ENCODE assay signal across 18 cellular contexts in genomic region chr16:65698943-65699342, GRCh38.
DNase-seq lines count a peak whose midpoint lies in the region; ATAC-seq and TF ChIP-seq lines count a peak whose summit lies in the region.
"Had no signal": no experiment of that assay in that cellular context is flagged by ENCODE, and none has a peak within 500 bp of the region (broad histone marks: within the 10 kb centered on the region; RNA-seq: fewer than 3 reads in every experiment).

No MANE protein-coding gene starts in this region.

- ATAC-seq in GM19324 (IDR thresholded peaks at IDR 0.05; ENCODE audit: low FRiP score, unreplicated experiment) (no peak), GM18519 (IDR thresholded peaks at IDR 0.05; ENCODE audit: low FRiP score, unreplicated experiment) (no peak)
- ATAC-seq: gastrocnemius medialis had no signal

- DNase-seq in AG10803 (ENCODE audit: low read depth), result peak; percentile 54
- peak; percentile 80 for DNase-seq in RPMI7951 (ENCODE audit: low read depth)
- peak; percentile 54 for DNase-seq in fibroblast of pulmonary artery (ENCODE audit: low read depth)
- peak in 4 of 5 donors; percentile 27 to 45 (median 34) for DNase-seq in ovary
- no peak for DNase-seq in NCI-H2196 treated with DMSO at 0.1 percent for 48 hours (lab: John Stamatoyannopoulos, UW; ENCODE audit: unreplicated experiment)
- DNase-seq in mucosa of gallbladder (ENCODE audit: low spot score), result no peak
- DNase-seq: activated CD4-positive, alpha-beta T cell treated with anti-CD3 and anti-CD28 coated beads, Interleukin-2, amount 50 U/mL, for 48 hours; activated naive CD8-positive, alpha-beta T cell treated with anti-CD3 and anti-CD28 coated beads, Interleukin-2, amount 10 ng/mL, durations not matched to agents 7 days and 5 days; activated T-cell treated with anti-CD3 and anti-CD28 coated beads, Interleukin-2, amount 50 U/mL, for 1 hour; AML-193; gastrocnemius medialis; GF-D8; naive B cell; NCI-H187; NCI-H526 treated with DMSO at 0.1 percent for 48 hours; PC-9 had no signal

- no peak for TF ChIP-seq POLR2A in ovary (IDR thresholded peaks at IDR 0.05)

- no peaks in the 10 kb centered on the region for H3K27me3 ChIP-seq in ovary
- H3K27me3 ChIP-seq: gastrocnemius medialis had no signal

- WGBS in ovary, 3 donors, result 6 to 10% (median 6%) methylated on average over 4 of the region's 4 CpGs

- TF ChIP-seq CTCF in AG10803 (conservative IDR thresholded peaks at IDR 0.05; ENCODE audit: low read length) (no peak; the same call in 1 of the 2 replicates), fibroblast of pulmonary artery (IDR thresholded peaks at IDR 0.05; ENCODE audit: low read length, missing control alignments) (no peak), ovary (IDR thresholded peaks at IDR 0.05) (no peak)

- peak overlapping the region in 1 of 2 donors; percentile 63 for H3K27ac ChIP-seq in ovary
- H3K27ac ChIP-seq: gastrocnemius medialis, PC-9 had no signal

- H3K36me3 ChIP-seq in ovary, result no peaks in the 10 kb centered on the region
- H3K36me3 ChIP-seq: gastrocnemius medialis had no signal

- H3K9me3 ChIP-seq in ovary, result no peaks in the 10 kb centered on the region
- H3K9me3 ChIP-seq: gastrocnemius medialis had no signal

- TF ChIP-seq EP300 in ovary (IDR thresholded peaks at IDR 0.05), result no peak

- H3K4me1 ChIP-seq in ovary (ENCODE audit: insufficient read depth), result peaks cover 5% of the 10 kb centered on the region
- H3K4me1 ChIP-seq: gastrocnemius medialis had no signal

- intact Hi-C loops in ovary (cut with DNase I), result no loop called here

- H3K4me3 ChIP-seq in AG10803 (ENCODE audit: low read length) (no peak overlapping the region), fibroblast of pulmonary artery (replicated peaks; ENCODE audit: low read depth, low read length) (no peak overlapping the region), ovary (no peak overlapping the region)
- H3K4me3 ChIP-seq: gastrocnemius medialis, PC-9 had no signal

Comparison
In these comparisons a context has a peak if more than half of its experiments do, and no peak if none do; other contexts are left out.
1. DNase-seq: peak in AG10803 (single experiment), RPMI7951 (single experiment), fibroblast of pulmonary artery (single experiment) and ovary (4 of 5); none in NCI-H2196 treated with DMSO at 0.1 percent for 48 hours (single experiment) and mucosa of gallbladder (single experiment).